Comparison of ENCODE assay signal across 8 cellular contexts in the genomic region with DNA sequence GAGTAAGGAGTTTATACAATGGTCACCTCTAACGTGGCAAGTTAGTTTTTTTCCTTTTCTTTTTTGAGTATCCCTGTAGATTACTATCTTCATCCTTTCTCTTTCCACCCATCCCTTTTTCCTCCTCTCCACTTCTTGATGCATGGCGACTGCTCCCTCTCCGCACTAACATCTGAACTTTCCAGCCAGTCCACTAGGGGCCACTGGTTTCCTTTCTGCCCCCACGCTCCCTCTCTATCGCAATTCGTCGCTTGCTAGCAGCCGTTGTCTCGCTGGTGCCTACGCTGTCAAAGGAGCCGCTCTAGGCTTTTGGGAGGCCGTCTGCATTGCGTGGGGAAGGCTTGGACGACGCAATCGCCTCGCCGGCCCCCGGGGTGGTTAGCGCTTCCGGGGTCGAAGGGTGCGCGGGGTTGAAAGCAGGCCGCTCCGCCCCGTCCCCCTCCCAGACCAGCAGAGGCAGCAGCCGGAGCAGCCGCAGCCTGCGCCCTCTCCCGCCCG. TPM values are rescaled to one million over a fixed set of nuclear protein-coding genes. Genes with fewer than 3 reads are reported as not detected.
DNase-seq lines count a peak whose midpoint lies in the region; ATAC-seq and TF ChIP-seq lines count a peak whose summit lies in the region.

A gene (plus strand): TSS at position 442 of the 498 bp plus-strand sequence. CDS start 2,699 bp downstream, outside the sequence.

- peak within 1 kb of the TSS; percentile 98 for H3K4me2 ChIP-seq in OCI-LY7 (ENCODE audit: low read length)

- peaks cover 32% of the 10 kb centered on the region for H4K20me1 ChIP-seq in OCI-LY7 (ENCODE audit: insufficient read depth, low read length)

- H3K79me2 ChIP-seq in OCI-LY7 (ENCODE audit: insufficient read depth, low read depth, low read length) = peaks cover 46% of the 10 kb centered on the region

- BruUV-seq in OCI-LY7 (replicated peaks; lab: Mats Ljungman, UMichigan) = no TSS peak

- H3K9me2 ChIP-seq in OCI-LY7 (ENCODE audit: insufficient read depth, low read length) = no peaks in the 10 kb centered on the region

- DNase-seq in DMS 273 treated with DMSO at 0.1 percent for 48 hours (lab: John Stamatoyannopoulos, UW) (peak; percentile 95), HuH-7.5 (ENCODE audit: low spot score) (peak; percentile 96), OCI-LY7 (ENCODE audit: low spot score) (peak; percentile 100), activated T-cell treated with anti-CD3 and anti-CD28 coated beads for 24 hours (ENCODE audit: low read depth) (peak; percentile 96), epidermal melanocyte (ENCODE audit: insufficient read length, low spot score) (peak; percentile 95), mucosa of descending colon (peak; percentile 96 to 99 (median 97))
- DNase-seq in stimulated activated CD8-positive, alpha-beta memory T cell treated with anti-CD3 and anti-CD28 coated beads, Interleukin-4, amount 100 ng/mL, for 4 hours (ENCODE audit: low read depth in 2 of 2, low spot score in 1 of 2) = peak; percentile 86 to 97

- CTCF ChIA-PET in OCI-LY7 (lab: Charles Lee; ENCODE audit: unreplicated experiment) = no interaction called here

- POLR2A ChIA-PET in OCI-LY7 (lab: Charles Lee) = interaction anchor here (1.3 to 1.6 kb wide), 2 partner anchors 72 to 128 kb away, joined by 4 read pairs; no protein-coding TSS in a partner anchor

- peak within 1 kb of the TSS; percentile 96 for H3K4me3 ChIP-seq in OCI-LY7 (ENCODE audit: low read depth, low read length, poor library complexity, severe bottlenecking)
- peak within 1 kb of the TSS; percentile 45 for H3K4me3 ChIP-seq in mucosa of descending colon

- H3K36me3 ChIP-seq in OCI-LY7 (ENCODE audit: insufficient read depth, low read length) = peaks cover 64% of the 10 kb centered on the region
- peaks cover 21% of the 10 kb centered on the region for H3K36me3 ChIP-seq in mucosa of descending colon (ENCODE audit: low read depth)

- peak within 1 kb of the TSS; percentile 82 for H3K27ac ChIP-seq in OCI-LY7 (ENCODE audit: low read depth, low read length, poor library complexity, severe bottlenecking)

- TF ChIP-seq CTCF in OCI-LY7 (conservative IDR thresholded peaks at IDR 0.05; ENCODE audit: low read length) (peak; percentile 90), mucosa of descending colon (IDR thresholded peaks at IDR 0.05) (peak; percentile 75)

- ATAC-seq in GM21515 (IDR thresholded peaks at IDR 0.05; ENCODE audit: unreplicated experiment) (peak; percentile 94), mucosa of descending colon (peak; percentile 96)

- intact Hi-C loops in OCI-LY7 (cut with micrococcal nuclease; ENCODE audit: unreplicated experiment) (loop anchor here (1.0 kb wide), 1 partner anchor 48 kb away; a partner anchor contains a TSS), mucosa of descending colon (cut with DNase I, micrococcal nuclease) (no loop called here)

- peaks cover 19% of the 10 kb centered on the region for H3K4me1 ChIP-seq in OCI-LY7 (ENCODE audit: insufficient read depth, low read length, poor library complexity, severe bottlenecking)
- peaks cover 16% of the 10 kb centered on the region for H3K4me1 ChIP-seq in mucosa of descending colon (ENCODE audit: low read depth)

- peak within 1 kb of the TSS; percentile 24; the same call in 1 of the 2 replicates for H2AFZ ChIP-seq in OCI-LY7 (ENCODE audit: low read length)

- H3K9me3 ChIP-seq in OCI-LY7 (ENCODE audit: low read length) = no peaks in the 10 kb centered on the region
- H3K9me3 ChIP-seq in mucosa of descending colon = no peaks in the 10 kb centered on the region

RNA-seq across cellular contexts. Expression of the gene that starts here (rescaled TPM):
- total RNA-seq in OCI-LY7 (2014; rRNA removed; shearing (Covaris generic)) = 183 and 209 TPM in 2 replicates
- 1,015 and 1,037 TPM in 2 replicates for total RNA-seq in OCI-LY7 (2022)
- 100 to 1,000 TPM; 584 to 701 (median 615) TPM for total RNA-seq in mucosa of descending colon

Comparison
In these comparisons a context has a peak if more than half of its experiments do, and no peak if none do; other contexts are left out.
1. Peak in every context shown above with its lines: DNase-seq, ATAC-seq, H3K4me3 ChIP-seq and H3K27ac ChIP-seq.